11 cellular contexts compared by ENCODE assay signal in genomic region chr6:149922091-149922490, GRCh38. TPM values are rescaled to one million over a fixed set of nuclear protein-coding genes. Genes with fewer than 3 reads are reported as not detected.
DNase-seq lines count a peak whose midpoint lies in the region; ATAC-seq and TF ChIP-seq lines count a peak whose summit lies in the region.
"Not testable (repeated sequence)": the region's sequence is repeated elsewhere in the genome, so short reads cannot be mapped to it uniquely, and the experiment has no call there.
"Had no signal": no experiment of that assay in that cellular context is flagged by ENCODE, and none has a peak within 500 bp of the region (broad histone marks: within the 10 kb centered on the region; RNA-seq: fewer than 3 reads in every experiment).

No MANE protein-coding gene starts in this region.

- H3K27me3 ChIP-seq in GM23248 (replicated peaks; ENCODE audit: insufficient read depth); adipocyte (replicated peaks; ENCODE audit: control insufficient read depth, insufficient read depth, low read length); right atrium auricular region; upper lobe of right lung: not testable (repeated sequence)

- H3K4me3 ChIP-seq in GM23248 = peak overlapping the region; percentile 83; the same call in 1 of the 2 replicates
- H3K4me3 ChIP-seq in adipocyte (ENCODE audit: low read length) = peak overlapping the region; percentile 90
- H3K4me3 ChIP-seq in right atrium auricular region = peak overlapping the region in 1 of 2 donors; percentile 57
- H3K4me3 ChIP-seq in upper lobe of right lung = not testable (repeated sequence)

- not testable (repeated sequence) for H3K36me3 Mint-ChIP-seq in WTC11; natural killer cell treated with Interleukin-12 subunit alpha and Interleukin-12 subunit beta and Interleukin-15 and Interleukin-18, amount 100 ng/mL, for 72 hours

- H3K9me3 ChIP-seq in GM23248 (ENCODE audit: low read depth); adipocyte (ENCODE audit: control insufficient read depth, low read length); right atrium auricular region; upper lobe of right lung: not testable (repeated sequence)

- H2AFZ ChIP-seq in GM23248 = not testable (repeated sequence)

- POLR2A ChIA-PET in WTC11 (lab: Charles Lee) = not testable (repeated sequence)

- H3K4me2 ChIP-seq in GM23248 (ENCODE audit: unreplicated experiment) = not testable (repeated sequence)

- DNase-seq in GM23248; WTC11 (ENCODE audit: low spot score); adipocyte (ENCODE audit: low read depth); natural killer cell treated with Interleukin-12 subunit alpha and Interleukin-12 subunit beta and Interleukin-15 and Interleukin-18, amount 100 ng/mL, for 72 hours (ENCODE audit: low spot score): not testable (repeated sequence)
- DNase-seq in right atrium auricular region (ENCODE audit: low spot score) = peak; percentile 57
- peak; percentile 40 for DNase-seq in upper lobe of right lung

- H3K9ac ChIP-seq in GM23248; adipocyte (ENCODE audit: low read length): not testable (repeated sequence)

- H3K79me2 ChIP-seq in GM23248 (ENCODE audit: insufficient read depth) = not testable (repeated sequence)

- H3K9me3 Mint-ChIP-seq in WTC11; natural killer cell treated with Interleukin-12 subunit alpha and Interleukin-12 subunit beta and Interleukin-15 and Interleukin-18, amount 100 ng/mL, for 72 hours: not testable (repeated sequence)

- H3K36me3 ChIP-seq in GM23248 (ENCODE audit: low read depth); adipocyte (ENCODE audit: control insufficient read depth, insufficient read depth, low read length, severe bottlenecking); right atrium auricular region; upper lobe of right lung: not testable (repeated sequence)

- not testable (repeated sequence) for H4K20me1 ChIP-seq in GM23248 (ENCODE audit: insufficient read depth)

- intact Hi-C loops in upper lobe of right lung (cut with DNase I) = not testable (repeated sequence)

- WGBS in GM23248 (ENCODE audit: low coverage in 1 of 2, low lambda C conversion rate in 2 of 2, missing lambda C conversion rate in 2 of 2), 2 experiments = 52 to 60% methylated on average over 5 of the region's 5 CpGs

- H3K4me1 ChIP-seq in GM23248 (ENCODE audit: insufficient read depth); adipocyte (ENCODE audit: control insufficient read depth, insufficient read depth, low read length): not testable (repeated sequence)
- H3K4me1 ChIP-seq in right atrium auricular region = peaks cover 0 to 29% of the 10 kb centered on the region in 2 donors
- H3K4me1 ChIP-seq in upper lobe of right lung = peaks cover 16% of the 10 kb centered on the region

- H3K27ac Mint-ChIP-seq in WTC11; natural killer cell treated with Interleukin-12 subunit alpha and Interleukin-12 subunit beta and Interleukin-15 and Interleukin-18, amount 100 ng/mL, for 72 hours: not testable (repeated sequence)

- peak overlapping the region; percentile 83 for H3K4me3 Mint-ChIP-seq in WTC11
- peak overlapping the region; percentile 17 for H3K4me3 Mint-ChIP-seq in natural killer cell treated with Interleukin-12 subunit alpha and Interleukin-12 subunit beta and Interleukin-15 and Interleukin-18, amount 100 ng/mL, for 72 hours

- peaks cover 89% of the 10 kb centered on the region for H3K27me3 Mint-ChIP-seq in WTC11 (ENCODE audit: low read depth)
- H3K27me3 Mint-ChIP-seq in natural killer cell treated with Interleukin-12 subunit alpha and Interleukin-12 subunit beta and Interleukin-15 and Interleukin-18, amount 100 ng/mL, for 72 hours = peaks cover 59 to 80% of the 10 kb centered on the region in 2 donors

- not testable (repeated sequence) for H3K27ac ChIP-seq in GM23248, right atrium auricular region, upper lobe of right lung

- H3K9me2 ChIP-seq in GM23248 (ENCODE audit: insufficient read depth) = not testable (repeated sequence)

- in situ Hi-C loops in GM23248 (cut with MboI) = loop anchor here (5.0 kb wide), 1 partner anchor 90 kb away; no protein-coding TSS in a partner anchor

- TF ChIP-seq CTCF in WTC11 (IDR thresholded peaks at IDR 0.05); right atrium auricular region (IDR thresholded peaks at IDR 0.05); upper lobe of right lung (IDR thresholded peaks at IDR 0.05): not testable (repeated sequence)

- not testable (repeated sequence) for ATAC-seq in WTC11; natural killer cell treated with Interleukin-12 subunit alpha and Interleukin-12 subunit beta and Interleukin-15 and Interleukin-18, amount 100 ng/mL, for 72 hours; upper lobe of right lung

- not testable (repeated sequence) for H3F3A ChIP-seq in GM23248 (ENCODE audit: insufficient read depth)

- CTCF ChIA-PET in WTC11 (lab: Charles Lee) = interaction anchor here (0.7 to 1.0 kb wide), 4 partner anchors 10 to 85 kb away, joined by 3 to 6 read pairs (median 3); no protein-coding TSS in a partner anchor

- H3K4me1 Mint-ChIP-seq in WTC11 = peaks cover 14% of the 10 kb centered on the region
- H3K4me1 Mint-ChIP-seq in natural killer cell treated with Interleukin-12 subunit alpha and Interleukin-12 subunit beta and Interleukin-15 and Interleukin-18, amount 100 ng/mL, for 72 hours (ENCODE audit: low read depth in 2 of 2) = peaks cover 15 to 17% of the 10 kb centered on the region in 2 donors

RNA-seq across cellular contexts. Expression of gene RAET1G, which starts 0.8 kb away (rescaled TPM):
- total RNA-seq in GM23248 (2014; rRNA removed; shearing (Covaris generic)) = 5.2 and 8.9 TPM in 2 replicates
- polyA plus RNA-seq in GM23248 (2016; fragmentation: Nextera tagmentation; extraction: Ambion mirVana) = 15.5 and 15.8 TPM in 2 replicates
- total RNA-seq in WTC11 (2021) = not detected in 3 replicates
- total RNA-seq in right atrium auricular region = 1 to 10 TPM; 1.5 to 1.6 TPM
- total RNA-seq in natural killer cell treated with Interleukin-12 subunit alpha and Interleukin-12 subunit beta and Interleukin-15 and Interleukin-18, amount 100 ng/mL, for 72 hours = under 1 TPM in 1 of 2 donors, not detected in 1; 0.43 TPM
- total RNA-seq in upper lobe of right lung = 1.2 TPM
- total RNA-seq: activated CD8-positive, alpha-beta T cell treated with anti-CD3 and anti-CD28 coated beads for 36 hours; cardiac muscle cell; frontal cortex; mononuclear cell had no signal
- polyA plus RNA-seq: cardiac muscle cell had no signal

RNA-seq across cellular contexts. Expression of gene ULBP2, which starts 19.7 kb away (rescaled TPM):
- 11.4 and 23.8 TPM in 2 replicates for total RNA-seq in GM23248 (2014; rRNA removed; shearing (Covaris generic))
- polyA plus RNA-seq in GM23248 (2016; fragmentation: Nextera tagmentation; extraction: Ambion mirVana) = 29.5 and 30.1 TPM in 2 replicates
- 0.13 to 0.23 TPM in 2 of 3 replicates, not detected in the other for total RNA-seq in WTC11 (2021)
- total RNA-seq in right atrium auricular region = 1 to 10 TPM in 1 of 2 donors, under 1 TPM in 1; 0.82 to 2.4 TPM
- total RNA-seq in natural killer cell treated with Interleukin-12 subunit alpha and Interleukin-12 subunit beta and Interleukin-15 and Interleukin-18, amount 100 ng/mL, for 72 hours = 1 to 10 TPM in 1 of 2 donors, under 1 TPM in 1; 0.98 to 4.0 TPM
- total RNA-seq in upper lobe of right lung = 2.3 TPM
- total RNA-seq: cardiac muscle cell had no signal
- polyA plus RNA-seq: cardiac muscle cell had no signal

RNA-seq across cellular contexts. Expression of gene RAET1E, which starts 24.2 kb away (rescaled TPM):
- 8.6 and 10.4 TPM in 2 replicates for total RNA-seq in GM23248 (2014; rRNA removed; shearing (Covaris generic))
- polyA plus RNA-seq in GM23248 (2016; fragmentation: Nextera tagmentation; extraction: Ambion mirVana) = 8.1 and 8.8 TPM in 2 replicates
- total RNA-seq in WTC11 (2021) (not detected in 3 replicates), right atrium auricular region (1 to 10 TPM in 1 of 2 donors, under 1 TPM in 1; 0.52 to 4.3 TPM), upper lobe of right lung (0.96 TPM)
- total RNA-seq in natural killer cell treated with Interleukin-12 subunit alpha and Interleukin-12 subunit beta and Interleukin-15 and Interleukin-18, amount 100 ng/mL, for 72 hours = not detected
- total RNA-seq: activated CD8-positive, alpha-beta T cell treated with anti-CD3 and anti-CD28 coated beads for 36 hours; cardiac muscle cell; frontal cortex; mononuclear cell; temporal lobe had no signal
- polyA plus RNA-seq: cardiac muscle cell had no signal

RNA-seq across cellular contexts. Expression of gene ULBP1, which starts 41.7 kb away (rescaled TPM):
- total RNA-seq in GM23248 (2014; rRNA removed; shearing (Covaris generic)) = 5.8 and 6.1 TPM in 2 replicates
- polyA plus RNA-seq in GM23248 (2016; fragmentation: Nextera tagmentation; extraction: Ambion mirVana) = 8.7 and 9.1 TPM in 2 replicates
- 0.64 to 0.81 TPM (median 0.64 TPM) in 3 replicates for total RNA-seq in WTC11 (2021)
- total RNA-seq in right atrium auricular region = under 1 TPM; 0.11 to 0.31 TPM
- 1 to 10 TPM in 1 of 2 donors, under 1 TPM in 1; 0.31 to 1.5 TPM for total RNA-seq in natural killer cell treated with Interleukin-12 subunit alpha and Interleukin-12 subunit beta and Interleukin-15 and Interleukin-18, amount 100 ng/mL, for 72 hours
- total RNA-seq in upper lobe of right lung = 1.2 TPM
- total RNA-seq: cardiac muscle cell had no signal
- polyA plus RNA-seq: cardiac muscle cell had no signal

RNA-seq across cellular contexts. Expression of gene LRP11, which starts 57.9 kb away (rescaled TPM):
- total RNA-seq in GM23248 (2014; rRNA removed; shearing (Covaris generic)) = 108 and 168 TPM in 2 replicates
- 44.9 and 50.3 TPM in 2 replicates for polyA plus RNA-seq in GM23248 (2016; fragmentation: Nextera tagmentation; extraction: Ambion mirVana)
- total RNA-seq in WTC11 (2021) = 19.8 to 22.5 TPM (median 22.2 TPM) in 3 replicates
- 10 to 100 TPM; 17.0 to 25.7 TPM for total RNA-seq in right atrium auricular region
- 1 to 10 TPM; 1.6 to 2.9 TPM for total RNA-seq in natural killer cell treated with Interleukin-12 subunit alpha and Interleukin-12 subunit beta and Interleukin-15 and Interleukin-18, amount 100 ng/mL, for 72 hours
- total RNA-seq in upper lobe of right lung = 51.1 TPM
